9 cellular contexts compared by ENCODE assay signal in the genomic region with DNA sequence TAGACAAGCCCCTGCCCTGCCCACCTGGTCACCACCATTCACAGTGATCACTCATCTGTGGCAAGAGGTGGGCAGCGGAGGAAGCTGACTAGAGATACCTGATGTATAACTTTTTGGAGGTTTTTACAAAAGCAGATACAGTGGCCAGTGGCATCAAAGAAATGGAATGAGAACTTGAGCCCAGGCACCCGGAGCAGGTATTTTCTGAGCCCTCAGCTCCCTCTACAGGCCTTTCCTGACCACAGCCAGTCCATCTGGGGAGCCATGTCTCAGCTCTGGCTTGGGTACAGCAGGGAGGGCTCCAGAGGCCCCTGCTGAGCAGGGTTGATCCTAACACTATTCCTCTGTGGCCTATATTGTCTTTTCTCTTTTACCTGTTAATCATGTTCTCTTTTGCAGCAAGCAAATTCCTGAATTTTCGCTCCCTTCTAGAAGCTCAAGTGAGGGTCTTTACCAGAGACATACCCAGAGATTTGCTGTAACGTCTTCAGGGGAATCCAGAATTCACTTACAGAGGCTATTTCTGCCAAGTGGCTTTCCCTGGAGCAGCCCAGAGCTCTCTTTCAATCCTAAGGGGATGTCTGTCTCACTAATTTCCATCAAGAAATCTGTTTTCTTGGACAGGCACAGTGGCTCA. TPM values are rescaled to one million over a fixed set of nuclear protein-coding genes. Genes with fewer than 3 reads are reported as not detected.
A peak's percentile ranks its signal among the peaks of the same experiment; 100 is the strongest.
DNase-seq lines count a peak whose midpoint lies in the region; ATAC-seq, FAIRE-seq and TF ChIP-seq lines count a peak whose summit lies in the region.
"Had no signal": no experiment of that assay in that cellular context is flagged by ENCODE, and none has a peak within 500 bp of the region (broad histone marks: within the 10 kb centered on the region; RNA-seq: fewer than 3 reads in every experiment).

No MANE protein-coding gene starts in this region.

- H3K36me3 Mint-ChIP-seq in Caco-2 (ENCODE audit: insufficient read depth, unreplicated experiment) = peaks cover 5% of the 10 kb centered on the region
- H3K36me3 Mint-ChIP-seq in astrocyte (ENCODE audit: low read depth, unreplicated experiment) = peaks cover 16% of the 10 kb centered on the region
- H3K36me3 Mint-ChIP-seq in immature natural killer cell = no peaks in the 10 kb centered on the region

- H3K79me2 ChIP-seq in astrocyte (ENCODE audit: insufficient read depth, low read length) = no peaks in the 10 kb centered on the region

- H3K9ac ChIP-seq in astrocyte (ENCODE audit: low read length) = no peak overlapping the region

- DNase-seq in Caco-2 (peak; percentile 63 to 65), GM20000 (ENCODE audit: low spot score) (peak; percentile 78), NCI-H446 (lab: John Stamatoyannopoulos, UW) (peak; percentile 34 to 63), astrocyte (ENCODE audit: low read depth) (peak; percentile 43), iPS-NIHi11 (ENCODE audit: low spot score) (peak; percentile 85), immature natural killer cell (no peak)
- DNase-seq in stimulated activated naive CD8-positive, alpha-beta T cell treated with anti-CD3 and anti-CD28 coated beads, Interleukin-15, amount 100 ng/mL, for 72 hours = peak in 1 of 2 donors; percentile 29

- H3K9me3 ChIP-seq in Caco-2 (peaks cover 8% of the 10 kb centered on the region; the same call in 1 of the 2 replicates), astrocyte (ENCODE audit: insufficient read depth, low read depth, low read length) (no peaks in the 10 kb centered on the region)

- BruUV-seq in Caco-2 (replicated peaks; lab: Mats Ljungman, UMichigan) = no TSS peak

- peak overlapping the region; percentile 2 for H3K27ac ChIP-seq in astrocyte (ENCODE audit: low read depth, low read length)
- H3K27ac ChIP-seq: SK-N-MC had no signal

- H3K27me3 ChIP-seq in Caco-2 (replicated peaks; ENCODE audit: control insufficient read depth, insufficient read depth, low read length) (no peaks in the 10 kb centered on the region), astrocyte (ENCODE audit: insufficient read depth, low read length) (no peaks in the 10 kb centered on the region)

- TF ChIP-seq CTCF in Caco-2 (IDR thresholded peaks at IDR 0.05; ENCODE audit: insufficient read depth in 1 of 2, low read depth in 1 of 2, low read length in 1 of 2, severe bottlenecking in 1 of 2, unreplicated experiment in 1 of 2) = peak; percentile 44 to 78
- TF ChIP-seq CTCF in GM20000 (IDR thresholded peaks at IDR 0.05; ENCODE audit: extremely low read depth, missing control alignments) = peak; percentile 53
- TF ChIP-seq CTCF in astrocyte (IDR thresholded peaks at IDR 0.05; ENCODE audit: insufficient read depth, low read depth, low read length) = peak; percentile 62

- H3K4me1 ChIP-seq in Caco-2 (no peaks in the 10 kb centered on the region), astrocyte (ENCODE audit: insufficient read depth, low read length) (peaks cover 7% of the 10 kb centered on the region)

- POLR2A ChIA-PET in Caco-2 (lab: Charles Lee) = interaction anchor here (0.6 kb wide), 1 partner anchor 113 kb away, joined by 3 read pairs; no protein-coding TSS in a partner anchor

- H3K36me3 ChIP-seq in Caco-2 (ENCODE audit: control insufficient read depth, insufficient read depth, low read length) = no peaks in the 10 kb centered on the region
- H3K36me3 ChIP-seq in astrocyte (ENCODE audit: insufficient read depth, low read length) = peaks cover 4% of the 10 kb centered on the region

- H3K4me2 ChIP-seq in astrocyte (ENCODE audit: low read length) = no peak overlapping the region

- TF ChIP-seq POLR2A in GM18505 (IDR thresholded peaks at IDR 0.05; ENCODE audit: borderline replicate concordance, extremely low read depth, insufficient read depth, insufficient read length) = no peak

- H2AFZ ChIP-seq in astrocyte (ENCODE audit: low read depth, low read length) = no peak overlapping the region

- no peak overlapping the region for H3K4me3 Mint-ChIP-seq in Caco-2 (ENCODE audit: unreplicated experiment)
- no peak overlapping the region for H3K4me3 Mint-ChIP-seq in astrocyte (ENCODE audit: unreplicated experiment)
- H3K4me3 Mint-ChIP-seq in stimulated activated naive CD8-positive, alpha-beta T cell treated with anti-CD3 and anti-CD28 coated beads, Interleukin-15, amount 100 ng/mL, for 72 hours = no peak overlapping the region
- H3K4me3 Mint-ChIP-seq in immature natural killer cell = no peak overlapping the region

- H3K4me3 ChIP-seq in Caco-2 (ENCODE audit: low read depth, low read length) (no peak overlapping the region), astrocyte (ENCODE audit: insufficient read depth, low read depth, low read length) (no peak overlapping the region)
- H3K4me3 ChIP-seq: SK-N-MC had no signal

- H3K27me3 Mint-ChIP-seq in Caco-2 (ENCODE audit: insufficient read depth, unreplicated experiment) (no peaks in the 10 kb centered on the region), astrocyte (ENCODE audit: low read depth, unreplicated experiment) (peaks cover 9% of the 10 kb centered on the region), immature natural killer cell (ENCODE audit: low read depth in 3 of 3) (peaks cover 0 to 1% (median 0%) of the 10 kb centered on the region in 3 donors)
- H3K27me3 Mint-ChIP-seq in stimulated activated naive CD8-positive, alpha-beta T cell treated with anti-CD3 and anti-CD28 coated beads, Interleukin-15, amount 100 ng/mL, for 72 hours = no peaks in the 10 kb centered on the region

- H3K9me3 Mint-ChIP-seq in Caco-2 (ENCODE audit: unreplicated experiment) = no peaks in the 10 kb centered on the region
- H3K9me3 Mint-ChIP-seq in astrocyte (ENCODE audit: unreplicated experiment) = peaks cover 5% of the 10 kb centered on the region
- H3K9me3 Mint-ChIP-seq in stimulated activated naive CD8-positive, alpha-beta T cell treated with anti-CD3 and anti-CD28 coated beads, Interleukin-15, amount 100 ng/mL, for 72 hours = no peaks in the 10 kb centered on the region
- no peaks in the 10 kb centered on the region for H3K9me3 Mint-ChIP-seq in immature natural killer cell

- FAIRE-seq in astrocyte (lab: Jason Lieb, UNC) = no peak

- H3K27ac Mint-ChIP-seq in Caco-2 (ENCODE audit: unreplicated experiment) (no peak overlapping the region), astrocyte (ENCODE audit: unreplicated experiment) (no peak overlapping the region), immature natural killer cell (no peak overlapping the region)
- H3K27ac Mint-ChIP-seq in stimulated activated naive CD8-positive, alpha-beta T cell treated with anti-CD3 and anti-CD28 coated beads, Interleukin-15, amount 100 ng/mL, for 72 hours = no peak overlapping the region

- ATAC-seq in stimulated activated naive CD8-positive, alpha-beta T cell treated with anti-CD3 and anti-CD28 coated beads, Interleukin-15, amount 100 ng/mL, for 72 hours = peak; percentile 82
- no peak for ATAC-seq in GM18505 (IDR thresholded peaks at IDR 0.05; ENCODE audit: unreplicated experiment)

- H4K20me1 ChIP-seq in astrocyte (ENCODE audit: insufficient read depth, low read length) = no peaks in the 10 kb centered on the region

- intact Hi-C loops in Caco-2 (cut with micrococcal nuclease; ENCODE audit: unreplicated experiment) = loop anchor here (1.0 kb wide), 2 partner anchors 91 to 183 kb away; no protein-coding TSS in a partner anchor

- CTCF ChIA-PET in Caco-2 (lab: Charles Lee) = interaction anchor here (0.6 to 2.3 kb wide), 11 partner anchors 9 to 340 kb away, joined by 3 to 17 read pairs (median 4); no protein-coding TSS in a partner anchor

- H3K4me1 Mint-ChIP-seq in Caco-2 (ENCODE audit: low read depth, unreplicated experiment) (no peaks in the 10 kb centered on the region), astrocyte (ENCODE audit: low read depth, unreplicated experiment) (peaks cover 2% of the 10 kb centered on the region), immature natural killer cell (no peaks in the 10 kb centered on the region)
- H3K4me1 Mint-ChIP-seq in stimulated activated naive CD8-positive, alpha-beta T cell treated with anti-CD3 and anti-CD28 coated beads, Interleukin-15, amount 100 ng/mL, for 72 hours = no peaks in the 10 kb centered on the region

RNA-seq across cellular contexts. Expression of gene GPR157, which starts 27.3 kb away (rescaled TPM):
- total RNA-seq in Caco-2 (2022) = 14.0 and 17.2 TPM in 2 replicates
- 5.4 and 8.2 TPM in 2 replicates for total RNA-seq in astrocyte
- under 1 TPM in 2 of 3 donors, not detected in 1; 0.36 to 0.41 TPM for polyA plus RNA-seq in immature natural killer cell

RNA-seq across cellular contexts. Expression of gene SLC2A5, which starts 32.2 kb away (rescaled TPM):
- total RNA-seq in Caco-2 (2022) (0.70 and 1.1 TPM in 2 replicates), astrocyte (0.79 and 2.6 TPM in 2 replicates)
- under 1 TPM in 1 of 3 donors, not detected in 2; 0.07 TPM for polyA plus RNA-seq in immature natural killer cell

Comparison
In these comparisons a context has a peak if more than half of its experiments do, and no peak if none do; other contexts are left out.
1. DNase-seq: peak in Caco-2 (2 of 2), GM20000 (single experiment), NCI-H446 (2 of 2), astrocyte (single experiment) and iPS-NIHi11 (single experiment); none in immature natural killer cell (0 of 3).
2. Peak in every context shown above with its lines, with median percentiles within 50 percentile points of each other: CTCF ChIP-seq.